ENCODE assay signal across 1 cellular context in the genomic region with DNA sequence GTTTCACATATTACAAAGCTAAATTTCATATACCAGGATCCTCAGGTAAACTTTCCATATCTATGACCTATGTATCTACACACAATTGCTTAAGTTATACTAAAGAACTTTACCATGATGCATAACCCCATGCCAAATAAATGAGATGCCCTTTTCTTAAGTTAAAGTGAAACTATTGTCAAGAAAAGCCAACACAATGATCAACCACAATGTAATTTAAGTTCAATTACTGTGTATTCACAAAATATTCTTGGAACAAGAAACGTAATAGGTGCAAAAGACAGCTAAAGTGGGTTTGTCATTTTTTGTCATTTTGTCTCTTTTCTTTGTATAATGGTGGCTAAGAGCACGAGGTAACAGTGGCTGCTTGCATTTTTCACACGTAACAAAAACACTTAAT.
TF ChIP-seq lines count a peak whose summit lies in the region.

No MANE protein-coding gene starts in this region.

TF ChIP-seq in A549, 52 proteins besides CTCF, POLR2A, EP300 and RAD21:
- TF ChIP-seq, protein P1, sequence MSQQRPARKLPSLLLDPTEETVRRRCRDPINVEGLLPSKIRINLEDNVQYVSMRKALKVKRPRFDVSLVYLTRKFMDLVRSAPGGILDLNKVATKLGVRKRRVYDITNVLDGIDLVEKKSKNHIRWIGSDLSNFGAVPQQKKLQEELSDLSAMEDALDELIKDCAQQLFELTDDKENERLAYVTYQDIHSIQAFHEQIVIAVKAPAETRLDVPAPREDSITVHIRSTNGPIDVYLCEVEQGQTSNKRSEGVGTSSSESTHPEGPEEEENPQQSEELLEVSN (IDR thresholded peaks at IDR 0.05; ENCODE audit: borderline replicate concordance, low read depth) = no peak
- TF ChIP-seq, protein P2, sequence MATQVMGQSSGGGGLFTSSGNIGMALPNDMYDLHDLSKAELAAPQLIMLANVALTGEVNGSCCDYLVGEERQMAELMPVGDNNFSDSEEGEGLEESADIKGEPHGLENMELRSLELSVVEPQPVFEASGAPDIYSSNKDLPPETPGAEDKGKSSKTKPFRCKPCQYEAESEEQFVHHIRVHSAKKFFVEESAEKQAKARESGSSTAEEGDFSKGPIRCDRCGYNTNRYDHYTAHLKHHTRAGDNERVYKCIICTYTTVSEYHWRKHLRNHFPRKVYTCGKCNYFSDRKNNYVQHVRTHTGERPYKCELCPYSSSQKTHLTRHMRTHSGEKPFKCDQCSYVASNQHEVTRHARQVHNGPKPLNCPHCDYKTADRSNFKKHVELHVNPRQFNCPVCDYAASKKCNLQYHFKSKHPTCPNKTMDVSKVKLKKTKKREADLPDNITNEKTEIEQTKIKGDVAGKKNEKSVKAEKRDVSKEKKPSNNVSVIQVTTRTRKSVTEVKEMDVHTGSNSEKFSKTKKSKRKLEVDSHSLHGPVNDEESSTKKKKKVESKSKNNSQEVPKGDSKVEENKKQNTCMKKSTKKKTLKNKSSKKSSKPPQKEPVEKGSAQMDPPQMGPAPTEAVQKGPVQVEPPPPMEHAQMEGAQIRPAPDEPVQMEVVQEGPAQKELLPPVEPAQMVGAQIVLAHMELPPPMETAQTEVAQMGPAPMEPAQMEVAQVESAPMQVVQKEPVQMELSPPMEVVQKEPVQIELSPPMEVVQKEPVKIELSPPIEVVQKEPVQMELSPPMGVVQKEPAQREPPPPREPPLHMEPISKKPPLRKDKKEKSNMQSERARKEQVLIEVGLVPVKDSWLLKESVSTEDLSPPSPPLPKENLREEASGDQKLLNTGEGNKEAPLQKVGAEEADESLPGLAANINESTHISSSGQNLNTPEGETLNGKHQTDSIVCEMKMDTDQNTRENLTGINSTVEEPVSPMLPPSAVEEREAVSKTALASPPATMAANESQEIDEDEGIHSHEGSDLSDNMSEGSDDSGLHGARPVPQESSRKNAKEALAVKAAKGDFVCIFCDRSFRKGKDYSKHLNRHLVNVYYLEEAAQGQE (IDR thresholded peaks at IDR 0.05) = no peak
- TF ChIP-seq, protein P3, sequence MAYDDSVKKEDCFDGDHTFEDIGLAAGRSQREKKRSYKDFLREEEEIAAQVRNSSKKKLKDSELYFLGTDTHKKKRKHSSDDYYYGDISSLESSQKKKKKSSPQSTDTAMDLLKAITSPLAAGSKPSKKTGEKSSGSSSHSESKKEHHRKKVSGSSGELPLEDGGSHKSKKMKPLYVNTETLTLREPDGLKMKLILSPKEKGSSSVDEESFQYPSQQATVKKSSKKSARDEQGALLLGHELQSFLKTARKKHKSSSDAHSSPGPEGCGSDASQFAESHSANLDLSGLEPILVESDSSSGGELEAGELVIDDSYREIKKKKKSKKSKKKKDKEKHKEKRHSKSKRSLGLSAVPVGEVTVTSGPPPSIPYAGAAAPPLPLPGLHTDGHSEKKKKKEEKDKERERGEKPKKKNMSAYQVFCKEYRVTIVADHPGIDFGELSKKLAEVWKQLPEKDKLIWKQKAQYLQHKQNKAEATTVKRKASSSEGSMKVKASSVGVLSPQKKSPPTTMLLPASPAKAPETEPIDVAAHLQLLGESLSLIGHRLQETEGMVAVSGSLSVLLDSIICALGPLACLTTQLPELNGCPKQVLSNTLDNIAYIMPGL (CRISPR knock-in tag; IDR thresholded peaks at IDR 0.05; ENCODE audit: borderline replicate concordance) = no peak
- TF ChIP-seq BHLHE40 (IDR thresholded peaks at IDR 0.05; ENCODE audit: low read depth, low read length) = no peak
- no peak for TF ChIP-seq KDM5A (IDR thresholded peaks at IDR 0.05)
- TF ChIP-seq, protein P4, sequence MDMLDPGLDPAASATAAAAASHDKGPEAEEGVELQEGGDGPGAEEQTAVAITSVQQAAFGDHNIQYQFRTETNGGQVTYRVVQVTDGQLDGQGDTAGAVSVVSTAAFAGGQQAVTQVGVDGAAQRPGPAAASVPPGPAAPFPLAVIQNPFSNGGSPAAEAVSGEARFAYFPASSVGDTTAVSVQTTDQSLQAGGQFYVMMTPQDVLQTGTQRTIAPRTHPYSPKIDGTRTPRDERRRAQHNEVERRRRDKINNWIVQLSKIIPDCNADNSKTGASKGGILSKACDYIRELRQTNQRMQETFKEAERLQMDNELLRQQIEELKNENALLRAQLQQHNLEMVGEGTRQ (IDR thresholded peaks at IDR 0.05) = no peak
- no peak for TF ChIP-seq ZC3H11A (IDR thresholded peaks at IDR 0.05)
- no peak for TF ChIP-seq EHF (CRISPR knock-in tag; IDR thresholded peaks at IDR 0.05)
- TF ChIP-seq, protein P5, sequence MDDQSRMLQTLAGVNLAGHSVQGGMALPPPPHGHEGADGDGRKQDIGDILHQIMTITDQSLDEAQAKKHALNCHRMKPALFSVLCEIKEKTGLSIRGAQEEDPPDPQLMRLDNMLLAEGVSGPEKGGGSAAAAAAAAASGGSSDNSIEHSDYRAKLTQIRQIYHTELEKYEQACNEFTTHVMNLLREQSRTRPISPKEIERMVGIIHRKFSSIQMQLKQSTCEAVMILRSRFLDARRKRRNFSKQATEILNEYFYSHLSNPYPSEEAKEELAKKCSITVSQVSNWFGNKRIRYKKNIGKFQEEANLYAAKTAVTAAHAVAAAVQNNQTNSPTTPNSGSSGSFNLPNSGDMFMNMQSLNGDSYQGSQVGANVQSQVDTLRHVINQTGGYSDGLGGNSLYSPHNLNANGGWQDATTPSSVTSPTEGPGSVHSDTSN (IDR thresholded peaks at IDR 0.05) = no peak
- TF ChIP-seq MAZ (IDR thresholded peaks at IDR 0.05; ENCODE audit: borderline replicate concordance, low read depth, low read length) = no peak
- no peak for TF ChIP-seq RNF2 (IDR thresholded peaks at IDR 0.05; ENCODE audit: borderline replicate concordance, low read depth)
- TF ChIP-seq MAFK (IDR thresholded peaks at IDR 0.05; ENCODE audit: partially characterized antibody) = no peak
- no peak for TF ChIP-seq FOSB (CRISPR knock-in tag; IDR thresholded peaks at IDR 0.05)
- TF ChIP-seq ZSCAN20 (CRISPR knock-in tag; IDR thresholded peaks at IDR 0.05) = no peak
